24 cellular contexts compared by ENCODE assay signal in the genomic region with DNA sequence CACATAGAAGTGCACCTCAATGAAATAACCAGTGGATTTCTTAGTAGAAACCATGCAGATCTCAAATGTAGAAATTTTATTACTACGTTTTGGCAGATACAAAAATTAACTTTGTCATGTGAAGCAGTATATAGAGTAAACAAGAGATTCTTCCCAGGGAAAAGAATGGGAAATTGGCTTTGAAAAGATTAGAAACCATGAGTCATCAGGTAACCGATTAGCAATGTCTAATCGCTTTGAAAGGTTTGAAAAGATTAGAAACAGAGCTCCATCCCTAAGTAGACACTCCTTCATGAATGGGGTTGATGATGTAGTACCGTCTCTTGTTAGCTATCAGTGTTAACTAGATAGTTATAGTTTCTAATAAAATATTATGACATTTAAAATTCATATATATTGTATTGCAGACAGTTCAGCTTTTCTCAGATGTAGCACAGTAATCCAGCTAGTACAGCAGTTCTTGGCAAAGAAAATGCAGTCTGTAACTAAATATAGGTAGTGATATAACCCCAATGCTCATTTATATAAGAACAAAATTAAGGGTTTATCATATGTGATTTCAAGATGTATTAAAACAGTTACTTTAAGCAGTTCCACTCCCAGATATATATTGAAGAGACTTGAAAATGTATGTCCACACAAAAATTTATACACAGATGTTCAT.
"Had no signal": no experiment of that assay in that cellular context is flagged by ENCODE, and none has a peak within 500 bp of the region (broad histone marks: within the 10 kb centered on the region; RNA-seq: fewer than 3 reads in every experiment).

No MANE protein-coding gene starts in this region.

- ATAC-seq: activated CD8-positive, alpha-beta memory T cell treated with anti-CD3 and anti-CD28 coated beads, Interleukin-2, amount 10 ng/mL, durations not matched to agents 7 days and 5 days; activated T-helper 17 cell treated with anti-CD3 and anti-CD28 coated beads, Interleukin-2, amount 50 U/mL, for 72 hours; body of pancreas; lower lobe of right lung had no signal

- H3K27ac ChIP-seq: body of pancreas, dorsolateral prefrontal cortex, epithelial cell of prostate, heart right ventricle, lower lobe of right lung, tibial artery had no signal

- DNase-seq: activated B cell treated with CpG ODN at 0.5 μM for 24 hours; activated CD4-positive, alpha-beta memory T cell treated with anti-CD3 and anti-CD28 coated beads, Interleukin-2, amount 10 ng/mL, durations not matched to agents 7 days and 5 days; activated CD4-positive, alpha-beta T cell treated with anti-CD3 and anti-CD28 coated beads for 4 hours; activated CD8-positive, alpha-beta memory T cell treated with anti-CD3 and anti-CD28 coated beads, Interleukin-2, amount 10 ng/mL, durations not matched to agents 7 days and 5 days; activated naive CD4-positive, alpha-beta T cell; activated naive CD8-positive, alpha-beta T cell treated with anti-CD3 and anti-CD28 coated beads for 36 hours; activated T-cell treated with anti-CD3 and anti-CD28 coated beads, Interleukin-2, amount 50 U/mL, for 1 hour; amniotic stem cell; body of pancreas; dorsolateral prefrontal cortex; heart right ventricle; immature natural killer cell; lower lobe of right lung; nephron progenitor cell; nucleus accumbens; retina; stimulated activated CD4-positive, alpha-beta T cell treated with anti-CD3 and anti-CD28 coated beads, Interleukin-2, amount 100 ng/mL, for 24 hours; stimulated activated naive CD4-positive, alpha-beta T cell treated with Interleukin-2 at 50 U/mL for 16 hours; substantia nigra; T-helper 1 cell; T-helper 9 cell; tibial artery had no signal

- H3K9me3 ChIP-seq: body of pancreas, heart right ventricle, lower lobe of right lung, tibial artery had no signal

- H3K4me1 ChIP-seq: lower lobe of right lung, tibial artery had no signal

- H3K4me3 ChIP-seq: body of pancreas, dorsolateral prefrontal cortex, heart right ventricle, lower lobe of right lung, tibial artery had no signal

- H3K27me3 ChIP-seq: body of pancreas, dorsolateral prefrontal cortex, heart right ventricle, tibial artery had no signal

- H3K36me3 ChIP-seq: heart right ventricle, lower lobe of right lung, tibial artery had no signal
